ENCODE assay signal across 8 cellular contexts in the genomic region with DNA sequence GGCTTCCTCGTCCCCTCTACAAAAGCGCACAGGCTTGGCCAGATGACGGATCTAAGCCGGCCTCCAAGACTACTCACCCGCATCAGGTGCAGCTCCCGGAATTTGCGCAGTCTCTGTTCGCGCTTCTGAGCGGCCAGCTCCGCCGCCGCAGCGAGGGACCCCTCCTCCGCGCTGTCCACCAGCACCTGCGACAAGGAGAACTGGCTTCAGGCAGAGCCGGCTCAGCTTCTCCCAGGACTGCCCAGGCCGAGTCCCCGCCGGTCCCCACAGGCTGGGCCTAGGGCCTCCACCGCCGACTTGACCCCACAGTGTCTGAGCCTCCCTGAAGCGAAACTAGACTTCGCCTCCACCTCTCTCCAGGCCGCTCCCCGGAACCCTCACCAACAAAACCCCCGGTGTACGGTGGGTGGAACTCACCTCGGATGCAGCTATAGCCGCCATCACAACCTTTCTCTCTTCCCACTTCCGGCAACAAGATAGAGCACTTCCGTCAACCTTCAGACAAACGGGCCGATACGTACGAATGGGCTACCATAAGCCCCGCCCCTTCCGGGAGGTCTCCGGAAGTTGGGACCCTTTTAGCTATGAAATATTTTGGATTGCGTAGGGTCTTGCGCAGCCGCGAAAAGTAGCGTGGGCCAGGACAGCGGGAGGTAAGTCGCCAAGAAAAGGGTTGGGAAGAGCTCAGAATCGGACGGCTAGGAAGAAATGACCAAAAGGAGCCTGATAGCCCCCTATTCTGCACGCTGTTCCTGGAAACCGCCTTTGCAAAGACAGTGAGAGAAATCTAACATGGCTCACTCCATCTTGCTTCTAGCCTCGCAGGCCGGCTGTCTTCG. TPM values are rescaled to one million over a fixed set of nuclear protein-coding genes. Genes with fewer than 3 reads are reported as not detected.
DNase-seq lines count a peak whose midpoint lies in the region; ATAC-seq, FAIRE-seq and TF ChIP-seq lines count a peak whose summit lies in the region.

Gene SYF2 (minus strand): TSS at position 476 of the 839 bp plus-strand sequence. CDS start 35 bp downstream, at position 441.

- peak in 1 of 4 experiments; percentile 9 for TF ChIP-seq CTCF in prostate gland (IDR thresholded peaks at IDR 0.05)

- peak; percentile 94 for FAIRE-seq in GM12892 (lab: Jason Lieb, UNC)

- H3K4me3 ChIP-seq in prostate gland (peak within 1 kb of the TSS; percentile 62 to 70), urinary bladder (ENCODE audit: low read depth, low read length) (peak within 1 kb of the TSS; percentile 93)

- peak within 1 kb of the TSS; percentile 86 for H3K27ac ChIP-seq in prostate gland
- H3K27ac ChIP-seq in urinary bladder (ENCODE audit: low read depth): peak within 1 kb of the TSS; percentile 80

- TF ChIP-seq POLR2A in GM12892 (IDR thresholded peaks at IDR 0.05; ENCODE audit: low read depth, low read length) (peak; percentile 72), prostate gland (IDR thresholded peaks at IDR 0.05) (peak; percentile 18)

- under 1% methylated on average over 54 of the region's 54 CpGs for WGBS in prostate gland
- WGBS in urinary bladder: under 1% methylated on average over 54 of the region's 54 CpGs

- H3K36me3 ChIP-seq in prostate gland: peaks cover 0 to 9% of the 10 kb centered on the region in 2 donors
- H3K36me3 ChIP-seq in urinary bladder (ENCODE audit: insufficient read depth): peaks cover 7% of the 10 kb centered on the region

- no peaks in the 10 kb centered on the region for H3K27me3 ChIP-seq in prostate gland (replicated peaks; ENCODE audit: insufficient read depth)

- ATAC-seq in HG02884 (IDR thresholded peaks at IDR 0.05; ENCODE audit: unreplicated experiment) (peak; percentile 77), left ventricle myocardium superior (peak; percentile 94)

- H3K4me1 ChIP-seq in prostate gland (replicated peaks) (peaks cover 6% of the 10 kb centered on the region), urinary bladder (ENCODE audit: insufficient read depth) (no peaks in the 10 kb centered on the region)

- no peaks in the 10 kb centered on the region for H3K9me3 ChIP-seq in prostate gland

- DNase-seq in GM12892 (ENCODE audit: insufficient read length): peak; percentile 92
- peak; percentile 92 for DNase-seq in NCI-H1694 (lab: John Stamatoyannopoulos, UW)
- DNase-seq in amygdala (lab: John Stamatoyannopoulos, UW): peak; percentile 27 to 97 (median 85)
- DNase-seq in left ventricle myocardium superior: peak; percentile 93
- DNase-seq in prostate gland (ENCODE audit: low spot score): peak; percentile 86

- intact Hi-C loops in T-helper 1 cell treated with Interleukin-12 subunit alpha and Interleukin-12 subunit beta and Interleukin-4 antibody, amounts not matched to agents 30 ng/mL and 1 ng/mL, for 36 hours (cut with micrococcal nuclease): loop anchor here (1.0 to 10.0 kb wide), 11 partner anchors 8 to 766 kb away; partner anchors contain the start of genes CLIC4, MACO1, PAFAH2 and RSRP1
- intact Hi-C loops in left ventricle myocardium superior (cut with micrococcal nuclease): no loop called here
- intact Hi-C loops in prostate gland (cut with DNase I): no loop called here

RNA-seq across cellular contexts. Expression of gene SYF2, which starts in this region (rescaled TPM):
- 46.1 TPM for polyA plus RNA-seq in GM12892 (2012; ENCODE audit: missing spikeins)
- 39.1 and 42.9 TPM in 2 replicates for total RNA-seq in T-helper 1 cell treated with Interleukin-12 subunit alpha and Interleukin-12 subunit beta and Interleukin-4 antibody, amounts not matched to agents 30 ng/mL and 1 ng/mL, for 36 hours
- total RNA-seq in left ventricle myocardium superior: 40.8 TPM
- 10 to 100 TPM; 46.5 to 51.0 TPM for total RNA-seq in prostate gland
- 54.7 TPM for total RNA-seq in urinary bladder
- 91.9 TPM for polyA plus RNA-seq in urinary bladder

Comparison
In these comparisons a context has a peak if more than half of its experiments do, and no peak if none do; other contexts are left out.
1. Peak in every context shown above with its lines: DNase-seq, ATAC-seq, H3K4me3 ChIP-seq and H3K27ac ChIP-seq.